Comparison of ENCODE assay signal across 1 cellular context in the genomic region with DNA sequence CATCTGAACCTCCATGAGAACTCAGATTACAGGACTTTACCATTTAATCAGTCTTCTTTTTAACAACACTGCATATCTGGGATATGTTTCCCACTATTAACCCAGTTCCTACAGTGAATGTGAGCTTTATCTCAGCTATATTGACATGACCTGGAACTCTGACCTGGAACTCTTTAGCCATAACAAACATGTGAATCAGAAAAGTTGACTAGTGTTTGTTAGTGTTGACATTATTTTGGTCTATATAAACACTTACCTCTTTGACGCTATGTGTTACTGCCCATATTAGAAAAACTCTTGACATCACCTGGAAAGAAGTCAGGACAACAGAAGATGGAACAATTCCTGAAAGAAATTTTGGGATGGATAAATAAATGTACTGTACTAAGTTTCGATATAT.
A peak's percentile ranks its signal among the peaks of the same experiment; 100 is the strongest.
TF ChIP-seq lines count a peak whose summit lies in the region.

No MANE protein-coding gene starts in this region.

TF ChIP-seq in HepG2, 621 proteins besides CTCF, POLR2A, EP300 and RAD21 (continued from another document and continues in another):
- TF ChIP-seq, protein P1, sequence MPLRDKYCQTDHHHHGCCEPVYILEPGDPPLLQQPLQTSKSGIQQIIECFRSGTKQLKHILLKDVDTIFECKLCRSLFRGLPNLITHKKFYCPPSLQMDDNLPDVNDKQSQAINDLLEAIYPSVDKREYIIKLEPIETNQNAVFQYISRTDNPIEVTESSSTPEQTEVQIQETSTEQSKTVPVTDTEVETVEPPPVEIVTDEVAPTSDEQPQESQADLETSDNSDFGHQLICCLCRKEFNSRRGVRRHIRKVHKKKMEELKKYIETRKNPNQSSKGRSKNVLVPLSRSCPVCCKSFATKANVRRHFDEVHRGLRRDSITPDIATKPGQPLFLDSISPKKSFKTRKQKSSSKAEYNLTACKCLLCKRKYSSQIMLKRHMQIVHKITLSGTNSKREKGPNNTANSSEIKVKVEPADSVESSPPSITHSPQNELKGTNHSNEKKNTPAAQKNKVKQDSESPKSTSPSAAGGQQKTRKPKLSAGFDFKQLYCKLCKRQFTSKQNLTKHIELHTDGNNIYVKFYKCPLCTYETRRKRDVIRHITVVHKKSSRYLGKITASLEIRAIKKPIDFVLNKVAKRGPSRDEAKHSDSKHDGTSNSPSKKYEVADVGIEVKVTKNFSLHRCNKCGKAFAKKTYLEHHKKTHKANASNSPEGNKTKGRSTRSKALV (CRISPR knock-in tag; IDR thresholded peaks at IDR 0.05) = peak; percentile 57; the same call in 1 of the 2 replicates
- 0 out of 2 replicates have a peak, but pooled peaks have one; percentile 43 for TF ChIP-seq SMAD3 (CRISPR knock-in tag; IDR thresholded peaks at IDR 0.05)
- no peak for TF ChIP-seq TP53 (CRISPR knock-in tag; conservative IDR thresholded peaks at IDR 0.05)
- TF ChIP-seq ZKSCAN8 (CRISPR knock-in tag; IDR thresholded peaks at IDR 0.05; ENCODE audit: borderline replicate concordance) = no peak
- peak; percentile 80 for TF ChIP-seq PPARG (CRISPR knock-in tag; conservative IDR thresholded peaks at IDR 0.05)
- 0 out of 2 replicates have a peak, but pooled peaks have one; percentile 32 for TF ChIP-seq ZFP1 (CRISPR knock-in tag; IDR thresholded peaks at IDR 0.05)
- TF ChIP-seq SMAD1 (CRISPR knock-in tag; IDR thresholded peaks at IDR 0.05; ENCODE audit: borderline replicate concordance, low read depth) = no peak
- TF ChIP-seq ZNF317 (CRISPR knock-in tag; IDR thresholded peaks at IDR 0.05) = peak; percentile 97
- TF ChIP-seq, protein P2, sequence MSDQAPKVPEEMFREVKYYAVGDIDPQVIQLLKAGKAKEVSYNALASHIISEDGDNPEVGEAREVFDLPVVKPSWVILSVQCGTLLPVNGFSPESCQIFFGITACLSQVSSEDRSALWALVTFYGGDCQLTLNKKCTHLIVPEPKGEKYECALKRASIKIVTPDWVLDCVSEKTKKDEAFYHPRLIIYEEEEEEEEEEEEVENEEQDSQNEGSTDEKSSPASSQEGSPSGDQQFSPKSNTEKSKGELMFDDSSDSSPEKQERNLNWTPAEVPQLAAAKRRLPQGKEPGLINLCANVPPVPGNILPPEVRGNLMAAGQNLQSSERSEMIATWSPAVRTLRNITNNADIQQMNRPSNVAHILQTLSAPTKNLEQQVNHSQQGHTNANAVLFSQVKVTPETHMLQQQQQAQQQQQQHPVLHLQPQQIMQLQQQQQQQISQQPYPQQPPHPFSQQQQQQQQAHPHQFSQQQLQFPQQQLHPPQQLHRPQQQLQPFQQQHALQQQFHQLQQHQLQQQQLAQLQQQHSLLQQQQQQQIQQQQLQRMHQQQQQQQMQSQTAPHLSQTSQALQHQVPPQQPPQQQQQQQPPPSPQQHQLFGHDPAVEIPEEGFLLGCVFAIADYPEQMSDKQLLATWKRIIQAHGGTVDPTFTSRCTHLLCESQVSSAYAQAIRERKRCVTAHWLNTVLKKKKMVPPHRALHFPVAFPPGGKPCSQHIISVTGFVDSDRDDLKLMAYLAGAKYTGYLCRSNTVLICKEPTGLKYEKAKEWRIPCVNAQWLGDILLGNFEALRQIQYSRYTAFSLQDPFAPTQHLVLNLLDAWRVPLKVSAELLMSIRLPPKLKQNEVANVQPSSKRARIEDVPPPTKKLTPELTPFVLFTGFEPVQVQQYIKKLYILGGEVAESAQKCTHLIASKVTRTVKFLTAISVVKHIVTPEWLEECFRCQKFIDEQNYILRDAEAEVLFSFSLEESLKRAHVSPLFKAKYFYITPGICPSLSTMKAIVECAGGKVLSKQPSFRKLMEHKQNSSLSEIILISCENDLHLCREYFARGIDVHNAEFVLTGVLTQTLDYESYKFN (CRISPR knock-in tag; conservative IDR thresholded peaks at IDR 0.05) = peak; percentile 82
- TF ChIP-seq KAT8 (CRISPR knock-in tag; IDR thresholded peaks at IDR 0.05) = no peak
- TF ChIP-seq TBX3 (IDR thresholded peaks at IDR 0.05; ENCODE audit: borderline replicate concordance) = peak; percentile 81
- TF ChIP-seq SOX5 (CRISPR knock-in tag; IDR thresholded peaks at IDR 0.05; ENCODE audit: borderline replicate concordance) = peak; percentile 82; the same call in 1 of the 2 replicates
- TF ChIP-seq CHD2 (IDR thresholded peaks at IDR 0.05; ENCODE audit: low read depth, low read length) = no peak
- peak; percentile 93 to 97 for TF ChIP-seq NR2F1 (CRISPR knock-in tag; IDR thresholded peaks at IDR 0.05)
- no peak for TF ChIP-seq KLF6 (CRISPR knock-in tag; IDR thresholded peaks at IDR 0.05)
- 0 out of 2 replicates have a peak, but pooled peaks have one; percentile 37 for TF ChIP-seq MED1 (CRISPR knock-in tag; IDR thresholded peaks at IDR 0.05)
- peak; percentile 87 for TF ChIP-seq HHEX (CRISPR knock-in tag; IDR thresholded peaks at IDR 0.05)
- TF ChIP-seq, protein P3, sequence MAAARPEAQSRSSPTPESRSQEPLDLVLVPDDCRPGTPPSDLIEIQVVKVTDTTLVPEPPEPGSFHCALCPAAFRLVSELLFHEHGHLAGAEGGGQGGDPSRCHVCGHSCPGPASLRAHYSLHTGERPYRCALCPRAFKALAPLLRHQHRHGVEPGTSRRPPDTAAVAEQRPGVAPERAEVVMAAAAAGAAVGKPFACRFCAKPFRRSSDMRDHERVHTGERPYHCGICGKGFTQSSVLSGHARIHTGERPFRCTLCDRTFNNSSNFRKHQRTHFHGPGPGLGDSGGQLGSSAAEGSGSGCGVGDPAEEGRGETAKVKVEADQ (CRISPR knock-in tag; IDR thresholded peaks at IDR 0.05; ENCODE audit: borderline replicate concordance) = no peak
- TF ChIP-seq NR2F6 (IDR thresholded peaks at IDR 0.05) = peak; percentile 97
- TF ChIP-seq NR2F6 (CRISPR knock-in tag; IDR thresholded peaks at IDR 0.05) = peak; percentile 97
- TF ChIP-seq, protein P4, sequence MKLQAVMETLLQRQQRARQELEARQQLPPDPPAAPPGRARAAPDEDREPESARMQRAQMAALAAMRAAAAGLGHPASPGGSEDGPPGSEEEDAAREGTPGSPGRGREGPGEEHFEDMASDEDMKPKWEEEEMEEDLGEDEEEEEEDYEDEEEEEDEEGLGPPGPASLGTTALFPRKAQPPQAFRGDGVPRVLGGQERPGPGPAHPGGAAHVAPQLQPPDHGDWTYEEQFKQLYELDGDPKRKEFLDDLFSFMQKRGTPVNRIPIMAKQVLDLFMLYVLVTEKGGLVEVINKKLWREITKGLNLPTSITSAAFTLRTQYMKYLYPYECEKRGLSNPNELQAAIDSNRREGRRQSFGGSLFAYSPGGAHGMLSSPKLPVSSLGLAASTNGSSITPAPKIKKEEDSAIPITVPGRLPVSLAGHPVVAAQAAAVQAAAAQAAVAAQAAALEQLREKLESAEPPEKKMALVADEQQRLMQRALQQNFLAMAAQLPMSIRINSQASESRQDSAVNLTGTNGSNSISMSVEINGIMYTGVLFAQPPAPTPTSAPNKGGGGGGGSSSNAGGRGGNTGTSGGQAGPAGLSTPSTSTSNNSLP (IDR thresholded peaks at IDR 0.05; ENCODE audit: low read depth, low read length) = peak; percentile 81; the same call in 1 of the 2 replicates
- no peak for TF ChIP-seq BRD4 (CRISPR knock-in tag; IDR thresholded peaks at IDR 0.05)
- peak; percentile 28; the same call in 1 of the 2 replicates for TF ChIP-seq ZFP36L1 (CRISPR knock-in tag; IDR thresholded peaks at IDR 0.05)
- no peak for TF ChIP-seq KDM5B (CRISPR knock-in tag; IDR thresholded peaks at IDR 0.05; ENCODE audit: borderline replicate concordance)
- no peak for TF ChIP-seq SOX13 (IDR thresholded peaks at IDR 0.05)
- peak in 1 of 2 experiments; percentile 65; a peak in 1 of 4 replicates for TF ChIP-seq SOX13 (CRISPR knock-in tag; conservative IDR thresholded peaks at IDR 0.05 in 1 of 2, IDR thresholded peaks at IDR 0.05 in 1 of 2)
- TF ChIP-seq NR2C2 (CRISPR knock-in tag; IDR thresholded peaks at IDR 0.05; ENCODE audit: borderline replicate concordance) = peak; percentile 49; the same call in 1 of the 2 replicates
- TF ChIP-seq GATAD1 (CRISPR knock-in tag; IDR thresholded peaks at IDR 0.05) = 0 out of 2 replicates have a peak, but pooled peaks have one; percentile 19
- TF ChIP-seq ELF3 (CRISPR knock-in tag; IDR thresholded peaks at IDR 0.05) = 0 out of 2 replicates have a peak, but pooled peaks have one; percentile 18
- TF ChIP-seq, protein P5, sequence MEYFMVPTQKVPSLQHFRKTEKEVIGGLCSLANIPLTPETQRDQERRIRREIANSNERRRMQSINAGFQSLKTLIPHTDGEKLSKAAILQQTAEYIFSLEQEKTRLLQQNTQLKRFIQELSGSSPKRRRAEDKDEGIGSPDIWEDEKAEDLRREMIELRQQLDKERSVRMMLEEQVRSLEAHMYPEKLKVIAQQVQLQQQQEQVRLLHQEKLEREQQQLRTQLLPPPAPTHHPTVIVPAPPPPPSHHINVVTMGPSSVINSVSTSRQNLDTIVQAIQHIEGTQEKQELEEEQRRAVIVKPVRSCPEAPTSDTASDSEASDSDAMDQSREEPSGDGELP (IDR thresholded peaks at IDR 0.05; ENCODE audit: borderline replicate concordance, low read depth) = peak; percentile 27; the same call in 1 of the 2 replicates
- TF ChIP-seq, protein P6, sequence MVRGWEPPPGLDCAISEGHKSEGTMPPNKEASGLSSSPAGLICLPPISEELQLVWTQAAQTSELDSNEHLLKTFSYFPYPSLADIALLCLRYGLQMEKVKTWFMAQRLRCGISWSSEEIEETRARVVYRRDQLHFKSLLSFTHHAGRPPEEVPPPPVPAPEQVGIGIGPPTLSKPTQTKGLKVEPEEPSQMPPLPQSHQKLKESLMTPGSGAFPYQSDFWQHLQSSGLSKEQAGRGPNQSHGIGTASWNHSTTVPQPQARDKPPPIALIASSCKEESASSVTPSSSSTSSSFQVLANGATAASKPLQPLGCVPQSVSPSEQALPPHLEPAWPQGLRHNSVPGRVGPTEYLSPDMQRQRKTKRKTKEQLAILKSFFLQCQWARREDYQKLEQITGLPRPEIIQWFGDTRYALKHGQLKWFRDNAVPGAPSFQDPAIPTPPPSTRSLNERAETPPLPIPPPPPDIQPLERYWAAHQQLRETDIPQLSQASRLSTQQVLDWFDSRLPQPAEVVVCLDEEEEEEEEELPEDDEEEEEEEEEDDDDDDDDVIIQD (CRISPR knock-in tag; IDR thresholded peaks at IDR 0.05; ENCODE audit: low read depth) = peak; percentile 71; the same call in 1 of the 2 replicates
- TF ChIP-seq EHMT2 (IDR thresholded peaks at IDR 0.05; ENCODE audit: borderline replicate concordance, low read depth, low read length) = no peak
- TF ChIP-seq MIXL1 (CRISPR knock-in tag; IDR thresholded peaks at IDR 0.05) = peak; percentile 90
- peak; percentile 98 for TF ChIP-seq NR2F2 (IDR thresholded peaks at IDR 0.05; ENCODE audit: borderline replicate concordance, low read depth)
- TF ChIP-seq SMARCC2 (IDR thresholded peaks at IDR 0.05) = peak; percentile 34; the same call in 1 of the 2 replicates
- peak; percentile 27; the same call in 1 of the 2 replicates for TF ChIP-seq CREM (IDR thresholded peaks at IDR 0.05)
- no peak for TF ChIP-seq CREM (CRISPR knock-in tag; IDR thresholded peaks at IDR 0.05)
- TF ChIP-seq NCOA2 (CRISPR knock-in tag; IDR thresholded peaks at IDR 0.05) = 0 out of 2 replicates have a peak, but pooled peaks have one; percentile 45
- 0 out of 2 replicates have a peak, but pooled peaks have one; percentile 42 for TF ChIP-seq SMARCE1 (IDR thresholded peaks at IDR 0.05; ENCODE audit: borderline replicate concordance)
- TF ChIP-seq ZNF44 (CRISPR knock-in tag; IDR thresholded peaks at IDR 0.05) = no peak
- TF ChIP-seq FOXK1 (CRISPR knock-in tag; IDR thresholded peaks at IDR 0.05; ENCODE audit: borderline replicate concordance, low read depth) = peak; percentile 56; the same call in 1 of the 2 replicates
- TF ChIP-seq, protein P7, sequence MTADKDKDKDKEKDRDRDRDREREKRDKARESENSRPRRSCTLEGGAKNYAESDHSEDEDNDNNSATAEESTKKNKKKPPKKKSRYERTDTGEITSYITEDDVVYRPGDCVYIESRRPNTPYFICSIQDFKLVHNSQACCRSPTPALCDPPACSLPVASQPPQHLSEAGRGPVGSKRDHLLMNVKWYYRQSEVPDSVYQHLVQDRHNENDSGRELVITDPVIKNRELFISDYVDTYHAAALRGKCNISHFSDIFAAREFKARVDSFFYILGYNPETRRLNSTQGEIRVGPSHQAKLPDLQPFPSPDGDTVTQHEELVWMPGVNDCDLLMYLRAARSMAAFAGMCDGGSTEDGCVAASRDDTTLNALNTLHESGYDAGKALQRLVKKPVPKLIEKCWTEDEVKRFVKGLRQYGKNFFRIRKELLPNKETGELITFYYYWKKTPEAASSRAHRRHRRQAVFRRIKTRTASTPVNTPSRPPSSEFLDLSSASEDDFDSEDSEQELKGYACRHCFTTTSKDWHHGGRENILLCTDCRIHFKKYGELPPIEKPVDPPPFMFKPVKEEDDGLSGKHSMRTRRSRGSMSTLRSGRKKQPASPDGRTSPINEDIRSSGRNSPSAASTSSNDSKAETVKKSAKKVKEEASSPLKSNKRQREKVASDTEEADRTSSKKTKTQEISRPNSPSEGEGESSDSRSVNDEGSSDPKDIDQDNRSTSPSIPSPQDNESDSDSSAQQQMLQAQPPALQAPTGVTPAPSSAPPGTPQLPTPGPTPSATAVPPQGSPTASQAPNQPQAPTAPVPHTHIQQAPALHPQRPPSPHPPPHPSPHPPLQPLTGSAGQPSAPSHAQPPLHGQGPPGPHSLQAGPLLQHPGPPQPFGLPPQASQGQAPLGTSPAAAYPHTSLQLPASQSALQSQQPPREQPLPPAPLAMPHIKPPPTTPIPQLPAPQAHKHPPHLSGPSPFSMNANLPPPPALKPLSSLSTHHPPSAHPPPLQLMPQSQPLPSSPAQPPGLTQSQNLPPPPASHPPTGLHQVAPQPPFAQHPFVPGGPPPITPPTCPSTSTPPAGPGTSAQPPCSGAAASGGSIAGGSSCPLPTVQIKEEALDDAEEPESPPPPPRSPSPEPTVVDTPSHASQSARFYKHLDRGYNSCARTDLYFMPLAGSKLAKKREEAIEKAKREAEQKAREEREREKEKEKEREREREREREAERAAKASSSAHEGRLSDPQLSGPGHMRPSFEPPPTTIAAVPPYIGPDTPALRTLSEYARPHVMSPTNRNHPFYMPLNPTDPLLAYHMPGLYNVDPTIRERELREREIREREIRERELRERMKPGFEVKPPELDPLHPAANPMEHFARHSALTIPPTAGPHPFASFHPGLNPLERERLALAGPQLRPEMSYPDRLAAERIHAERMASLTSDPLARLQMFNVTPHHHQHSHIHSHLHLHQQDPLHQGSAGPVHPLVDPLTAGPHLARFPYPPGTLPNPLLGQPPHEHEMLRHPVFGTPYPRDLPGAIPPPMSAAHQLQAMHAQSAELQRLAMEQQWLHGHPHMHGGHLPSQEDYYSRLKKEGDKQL (CRISPR knock-in tag; IDR thresholded peaks at IDR 0.05; ENCODE audit: low read depth) = peak; percentile 68; the same call in 1 of the 2 replicates
- no peak for TF ChIP-seq RBFOX2 (IDR thresholded peaks at IDR 0.05; ENCODE audit: low read depth, low read length)
